8 cellular contexts compared by ENCODE assay signal in the genomic region with DNA sequence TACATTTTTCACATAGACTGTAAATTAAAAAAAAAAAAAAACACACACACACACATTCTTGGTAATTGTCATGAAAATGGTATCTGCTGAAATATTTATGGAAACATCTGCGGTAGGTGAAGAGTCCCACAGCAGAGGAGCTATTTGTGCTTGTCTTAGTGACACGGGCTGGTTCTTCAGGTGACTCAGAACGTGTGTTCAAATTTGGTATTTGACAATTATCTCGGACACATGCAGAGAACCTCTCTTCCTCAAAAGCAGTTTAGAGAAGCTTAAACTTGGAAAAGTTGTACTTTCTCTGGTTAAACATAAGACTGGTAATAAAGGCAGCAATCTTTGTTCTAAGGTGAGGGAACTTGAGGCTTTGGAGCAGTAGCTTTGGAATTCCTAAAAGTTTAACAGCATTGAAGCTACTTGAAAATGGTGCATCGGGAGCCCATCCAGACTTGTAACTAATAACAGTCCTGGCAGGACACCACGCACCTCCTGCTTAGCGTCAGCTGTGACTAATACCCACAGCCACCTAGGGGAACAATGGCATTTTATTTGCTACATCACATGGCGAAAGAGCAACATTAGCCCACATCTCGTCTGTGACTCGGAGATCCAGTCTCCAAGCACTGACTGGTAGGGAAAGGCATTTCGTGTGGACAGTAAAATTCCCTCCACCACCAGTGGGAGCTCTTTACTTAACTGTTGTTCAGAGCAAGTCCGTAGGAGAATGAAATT.
A peak's percentile ranks its signal among the peaks of the same experiment; 100 is the strongest.
DNase-seq lines count a peak whose midpoint lies in the region; ATAC-seq lines count a peak whose summit lies in the region.

No MANE protein-coding gene starts in this region.

- H3K4me3 ChIP-seq in mucosa of rectum (ENCODE audit: low read length in 2 of 2): peak overlapping the region; percentile 9 to 34

- DNase-seq in C1 segment of cervical spinal cord (lab: John Stamatoyannopoulos, UW) (peak in 12 of 14 donors; percentile 28 to 72 (median 64)), HS-27A (ENCODE audit: low read depth) (peak; percentile 62), RPMI7951 (ENCODE audit: low read depth) (peak; percentile 40), DMS79 (lab: John Stamatoyannopoulos, UW) (no peak)

- H3K9me3 ChIP-seq in mucosa of rectum (ENCODE audit: control insufficient read depth in 2 of 2, low read length in 2 of 2): no peaks in the 10 kb centered on the region

- no peak overlapping the region for H3K27ac ChIP-seq in mucosa of rectum (ENCODE audit: low read depth in 2 of 2, low read length in 2 of 2)

- H3K9ac ChIP-seq in mucosa of rectum (ENCODE audit: low read depth in 1 of 2, low read length in 2 of 2): no peak overlapping the region

- H3K4me1 ChIP-seq in mucosa of rectum (ENCODE audit: control insufficient read depth in 2 of 2, insufficient read depth in 2 of 2, low read length in 2 of 2): no peaks in the 10 kb centered on the region

- no peaks in the 10 kb centered on the region for H3K27me3 ChIP-seq in mucosa of rectum (ENCODE audit: control insufficient read depth in 2 of 2, insufficient read depth in 2 of 2, low read length in 2 of 2)

- ATAC-seq in esophagus mucosa (peak; percentile 77), GM21717 (IDR thresholded peaks at IDR 0.05; ENCODE audit: unreplicated experiment) (no peak), HG03342 (IDR thresholded peaks at IDR 0.05; ENCODE audit: unreplicated experiment) (no peak)

- H3K36me3 ChIP-seq in mucosa of rectum (ENCODE audit: control insufficient read depth in 2 of 2, insufficient read depth in 2 of 2, low read length in 2 of 2): no peaks in the 10 kb centered on the region
